Comparison of ENCODE assay signal across 1 cellular context in the genomic region with DNA sequence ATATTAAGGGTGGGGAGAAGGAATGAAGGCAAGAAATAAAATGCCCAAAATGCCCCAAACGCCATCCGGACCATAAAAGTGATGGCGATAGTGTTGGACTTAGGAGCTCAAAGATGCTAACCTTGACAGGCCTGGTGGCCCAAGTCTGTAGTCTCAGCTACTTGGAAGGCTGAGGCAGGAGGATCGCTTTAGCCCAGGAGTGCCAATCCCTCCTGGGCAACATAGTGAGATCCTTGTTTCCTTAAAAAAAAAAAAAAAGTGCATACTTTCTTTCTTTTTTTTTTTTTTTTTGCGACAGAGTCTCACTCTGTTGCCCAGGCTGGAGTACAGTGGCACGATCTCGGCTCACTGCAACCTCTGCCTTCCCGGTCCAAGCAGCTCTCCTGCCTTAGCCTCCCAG.
TF ChIP-seq lines count a peak whose summit lies in the region.

No MANE protein-coding gene starts in this region.

TF ChIP-seq in HCT116, 20 proteins besides CTCF, POLR2A, EP300 and RAD21 (continued from another document):
- TF ChIP-seq REST (IDR thresholded peaks at IDR 0.05; ENCODE audit: low read depth) (no peak), ATF3 (IDR thresholded peaks at IDR 0.05) (no peak), EZH2phosphoT487 (IDR thresholded peaks at IDR 0.05; ENCODE audit: borderline replicate concordance) (no peak), EGR1 (IDR thresholded peaks at IDR 0.05; ENCODE audit: low read depth) (no peak), YY1 (IDR thresholded peaks at IDR 0.05; ENCODE audit: extremely low read depth, insufficient replicate concordance, low read depth, low read length) (no peak), TCF7L2 (IDR thresholded peaks at IDR 0.05; ENCODE audit: borderline replicate concordance, extremely low read depth, insufficient read depth, insufficient read length) (no peak), FOSL1 (IDR thresholded peaks at IDR 0.05; ENCODE audit: low read depth) (no peak), SP1 (IDR thresholded peaks at IDR 0.05; ENCODE audit: low read depth) (no peak), CBX3 (IDR thresholded peaks at IDR 0.05; ENCODE audit: low read depth) (no peak), ELF1 (IDR thresholded peaks at IDR 0.05; ENCODE audit: borderline replicate concordance, low read depth) (no peak), CEBPB (IDR thresholded peaks at IDR 0.05; ENCODE audit: low read depth) (no peak), POLR2AphosphoS5 (IDR thresholded peaks at IDR 0.05; ENCODE audit: low read depth, low read length) (no peak), SIN3A (IDR thresholded peaks at IDR 0.05; ENCODE audit: low read depth) (no peak), JUND (IDR thresholded peaks at IDR 0.05) (no peak), ZFX (IDR thresholded peaks at IDR 0.05) (no peak), SRF (IDR thresholded peaks at IDR 0.05; ENCODE audit: low read depth) (no peak)
- TF ChIP-seq, protein P1, sequence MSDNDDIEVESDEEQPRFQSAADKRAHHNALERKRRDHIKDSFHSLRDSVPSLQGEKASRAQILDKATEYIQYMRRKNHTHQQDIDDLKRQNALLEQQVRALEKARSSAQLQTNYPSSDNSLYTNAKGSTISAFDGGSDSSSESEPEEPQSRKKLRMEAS (IDR thresholded peaks at IDR 0.05): no peak
- TF ChIP-seq, protein P2, sequence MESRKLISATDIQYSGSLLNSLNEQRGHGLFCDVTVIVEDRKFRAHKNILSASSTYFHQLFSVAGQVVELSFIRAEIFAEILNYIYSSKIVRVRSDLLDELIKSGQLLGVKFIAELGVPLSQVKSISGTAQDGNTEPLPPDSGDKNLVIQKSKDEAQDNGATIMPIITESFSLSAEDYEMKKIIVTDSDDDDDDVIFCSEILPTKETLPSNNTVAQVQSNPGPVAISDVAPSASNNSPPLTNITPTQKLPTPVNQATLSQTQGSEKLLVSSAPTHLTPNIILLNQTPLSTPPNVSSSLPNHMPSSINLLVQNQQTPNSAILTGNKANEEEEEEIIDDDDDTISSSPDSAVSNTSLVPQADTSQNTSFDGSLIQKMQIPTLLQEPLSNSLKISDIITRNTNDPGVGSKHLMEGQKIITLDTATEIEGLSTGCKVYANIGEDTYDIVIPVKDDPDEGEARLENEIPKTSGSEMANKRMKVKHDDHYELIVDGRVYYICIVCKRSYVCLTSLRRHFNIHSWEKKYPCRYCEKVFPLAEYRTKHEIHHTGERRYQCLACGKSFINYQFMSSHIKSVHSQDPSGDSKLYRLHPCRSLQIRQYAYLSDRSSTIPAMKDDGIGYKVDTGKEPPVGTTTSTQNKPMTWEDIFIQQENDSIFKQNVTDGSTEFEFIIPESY (IDR thresholded peaks at IDR 0.05; ENCODE audit: extremely low read depth, insufficient replicate concordance, low read length): no peak
TF ChIP-seq in HCT116: peak in this region for 0.
